ENCODE assay signal across 2 cellular contexts in genomic region chr3:120094776-120095225, GRCh38.
TF ChIP-seq lines count a peak whose summit lies in the region.

No MANE protein-coding gene starts in this region.

TF ChIP-seq in HEK293, 187 proteins besides CTCF, POLR2A, EP300 and RAD21 (continued from another document):
- no peak for TF ChIP-seq PRDM2 (tag by site-specific recombination; IDR thresholded peaks at IDR 0.05; ENCODE audit: borderline replicate concordance)
- TF ChIP-seq ZNF623 (tag by site-specific recombination; IDR thresholded peaks at IDR 0.05) = no peak
- TF ChIP-seq ZNF341 (tag by site-specific recombination; IDR thresholded peaks at IDR 0.05; ENCODE audit: low read depth) = peak; percentile 86
- no peak for TF ChIP-seq ZBTB7A (tag by site-specific recombination; IDR thresholded peaks at IDR 0.05; ENCODE audit: low read depth)
- TF ChIP-seq KLF16 (tag by site-specific recombination; IDR thresholded peaks at IDR 0.05) = no peak
- TF ChIP-seq ZNF302 (tag by site-specific recombination; IDR thresholded peaks at IDR 0.05; ENCODE audit: low read depth) = no peak
- TF ChIP-seq ZNF138 (tag by site-specific recombination; IDR thresholded peaks at IDR 0.05; ENCODE audit: borderline replicate concordance) = no peak
- peak; percentile 88 for TF ChIP-seq PRDM1 (tag by site-specific recombination; IDR thresholded peaks at IDR 0.05)

TF ChIP-seq in K562, 482 proteins besides CTCF, POLR2A, EP300 and RAD21 (continued from another document):
- TF ChIP-seq C11orf30 (IDR thresholded peaks at IDR 0.05; ENCODE audit: low read depth) (peak; percentile 82), VEZF1 (CRISPR knock-in tag; IDR thresholded peaks at IDR 0.05) (peak; percentile 78), TBP (optimal IDR thresholded peaks at IDR 0.05; ENCODE audit: low read depth, low read length) (peak; percentile 53), ELK3 (CRISPR knock-in tag; IDR thresholded peaks at IDR 0.05) (no peak), RBM25 (IDR thresholded peaks at IDR 0.05; ENCODE audit: low read depth, low read length, severe bottlenecking) (peak; percentile 87), PKNOX1 (IDR thresholded peaks at IDR 0.05) (peak; percentile 32; the same call in 1 of the 2 replicates), CC2D1A (IDR thresholded peaks at IDR 0.05) (peak; percentile 97), NEUROD1 (IDR thresholded peaks at IDR 0.05; ENCODE audit: borderline replicate concordance, low read depth, low read length, partially characterized antibody) (peak; percentile 52), FOXP4 (CRISPR knock-in tag; IDR thresholded peaks at IDR 0.05; ENCODE audit: borderline replicate concordance) (no peak), SP2 (IDR thresholded peaks at IDR 0.05; ENCODE audit: extremely low read depth, low read depth, low read length, poor library complexity, severe bottlenecking) (peak; percentile 38), ESRRB (CRISPR knock-in tag; IDR thresholded peaks at IDR 0.05; ENCODE audit: borderline replicate concordance) (no peak), HEY1 (CRISPR knock-in tag; IDR thresholded peaks at IDR 0.05; ENCODE audit: borderline replicate concordance) (no peak), CHD2 (IDR thresholded peaks at IDR 0.05; ENCODE audit: low read depth, low read length) (peak; percentile 73), NFRKB (IDR thresholded peaks at IDR 0.05; ENCODE audit: low read depth) (no peak), NFYB (IDR thresholded peaks at IDR 0.05; ENCODE audit: extremely low read depth, insufficient read length) (peak; percentile 96), NFE2 (IDR thresholded peaks at IDR 0.05; ENCODE audit: low read depth) (peak; percentile 53; the same call in 1 of the 2 replicates)
TF ChIP-seq in K562: peak in this region for 26.
